In the genomic region with DNA sequence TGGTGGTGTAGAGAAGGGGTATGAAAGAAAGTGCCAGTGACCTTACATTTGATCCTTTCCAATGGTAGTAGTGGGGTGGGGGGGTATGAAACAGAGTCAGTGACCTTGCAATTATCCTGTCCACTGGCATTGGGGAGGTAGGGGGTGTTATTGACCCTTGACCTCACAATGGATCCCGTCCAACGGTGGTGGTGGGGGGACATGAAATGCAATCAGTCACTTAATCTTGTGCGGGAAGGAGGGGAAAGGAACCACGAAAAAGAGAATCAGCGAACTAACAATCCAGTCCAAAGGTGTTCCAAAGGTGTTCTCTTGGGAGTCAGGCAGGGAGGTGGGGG, we compare ENCODE assay signal across 8 cellular contexts. TPM values are rescaled to one million over a fixed set of nuclear protein-coding genes. Genes with fewer than 3 reads are reported as not detected.
DNase-seq lines count a peak whose midpoint lies in the region; ATAC-seq, FAIRE-seq and TF ChIP-seq lines count a peak whose summit lies in the region.

No MANE protein-coding gene starts in this region.

- H3K9ac ChIP-seq in K562 (ENCODE audit: insufficient read depth in 1 of 2, low read depth in 2 of 2, low read length in 2 of 2) (peak overlapping the region; percentile 41 to 87; a peak in 3 of 4 replicates), mesenchymal stem cell (ENCODE audit: low read length) (peak overlapping the region; percentile 84)

- in situ Hi-C loops in K562 (cut with MboI) = no loop called here

- no peak overlapping the region for H4K91ac ChIP-seq in mesenchymal stem cell (ENCODE audit: low read length)

- H3K23ac ChIP-seq in mesenchymal stem cell (ENCODE audit: low read length in 2 of 2) = no peak overlapping the region

- H2BK15ac ChIP-seq in mesenchymal stem cell (ENCODE audit: low read depth, poor library complexity, severe bottlenecking) = no peak overlapping the region

- intact Hi-C loops in K562 (cut with micrococcal nuclease) = no loop called here

- H3K4me3 ChIP-seq in K562 (peak overlapping the region; percentile 49), mesenchymal stem cell (ENCODE audit: insufficient read depth in 1 of 2, low read depth in 1 of 2, low read length in 2 of 2) (peak overlapping the region; percentile 69 to 79)

- ATAC-seq in K562 (no peak), HG02610 (IDR thresholded peaks at IDR 0.05; ENCODE audit: unreplicated experiment) (no peak), HG03280 (IDR thresholded peaks at IDR 0.05; ENCODE audit: unreplicated experiment) (no peak)

- no peak overlapping the region for H2BK120ac ChIP-seq in mesenchymal stem cell (ENCODE audit: low read depth, low read length)

- H3K27ac Mint-ChIP-seq in activated naive CD4-positive, alpha-beta T cell treated with anti-CD3 and anti-CD28 coated beads, Interleukin-2, amount 10 ng/mL, durations not matched to agents 7 days and 5 days = peak overlapping the region; percentile 87
- peak overlapping the region; percentile 89 for H3K27ac Mint-ChIP-seq in type B pancreatic cell

- H3K79me2 ChIP-seq in K562 (ENCODE audit: control insufficient read depth, insufficient read depth, low read length) = no peaks in the 10 kb centered on the region

- peaks cover 36% of the 10 kb centered on the region for H3K4me1 Mint-ChIP-seq in activated naive CD4-positive, alpha-beta T cell treated with anti-CD3 and anti-CD28 coated beads, Interleukin-2, amount 10 ng/mL, durations not matched to agents 7 days and 5 days
- peaks cover 31% of the 10 kb centered on the region for H3K4me1 Mint-ChIP-seq in type B pancreatic cell (ENCODE audit: unreplicated experiment)

- whole genome bisulfite sequencing in K562 (ENCODE audit: insufficient coverage, low coverage, missing lambda C conversion rate) = no CpG with 5 or more reads among the region's 5 CpGs
- WGBS in mesenchymal stem cell = 3% methylated on average over 5 of the region's 5 CpGs

- H2AFZ ChIP-seq in K562 (ENCODE audit: low read depth, low read length) = peak overlapping the region; percentile 93
- H2AFZ ChIP-seq in mesenchymal stem cell (ENCODE audit: low read depth, low read length) = no peak overlapping the region

- CTCF ChIA-PET in activated naive CD4-positive, alpha-beta T cell treated with anti-CD3 and anti-CD28 coated beads, Interleukin-2, amount 10 ng/mL, durations not matched to agents 7 days and 5 days (lab: Charles Lee) = interaction anchor here (1.3 kb wide), 1 partner anchor 35 kb away, joined by 7 read pairs; no protein-coding TSS in a partner anchor
- CTCF ChIA-PET in K562 (lab: Yijun Ruan, JAX; ENCODE audit: low intra/inter-chr PET ratio) = no interaction called here

- peak overlapping the region; percentile 17 for H4K8ac ChIP-seq in mesenchymal stem cell (ENCODE audit: low read length)

- TF ChIP-seq RAD21 in K562 (CRISPR knock-in tag; conservative IDR thresholded peaks at IDR 0.05 in 1 of 2, IDR thresholded peaks at IDR 0.05 in 1 of 2) = no peak

- H3K4me3 Mint-ChIP-seq in activated naive CD4-positive, alpha-beta T cell treated with anti-CD3 and anti-CD28 coated beads, Interleukin-2, amount 10 ng/mL, durations not matched to agents 7 days and 5 days = peak overlapping the region; percentile 75
- H3K4me3 Mint-ChIP-seq in type B pancreatic cell = peak overlapping the region; percentile 92

- H3K4me1 ChIP-seq in K562 (replicated peaks in 1 of 2; ENCODE audit: control insufficient read depth in 2 of 2, insufficient read depth in 2 of 2, low read length in 2 of 2) (peaks cover 0 to 13% of the 10 kb centered on the region in 2 experiments; a peak in 3 of 5 replicates), mesenchymal stem cell (ENCODE audit: control insufficient read depth, insufficient read depth, low read depth, low read length) (peaks cover 1% of the 10 kb centered on the region)

- H4K20me1 ChIP-seq in K562 (replicated peaks; ENCODE audit: control insufficient read depth, insufficient read depth, low read length) = no peaks in the 10 kb centered on the region

- no peak overlapping the region for H3K27ac ChIP-seq in K562 (ENCODE audit: extremely low read depth, low read depth, low read length)
- peak overlapping the region; percentile 29 for H3K27ac ChIP-seq in mesenchymal stem cell (ENCODE audit: low read length, poor library complexity, severe bottlenecking)

- H3K9me1 ChIP-seq in K562 (ENCODE audit: control insufficient read depth, insufficient read depth, low read length) = no peaks in the 10 kb centered on the region

- peak overlapping the region; percentile 72 for H3K4me2 ChIP-seq in K562 (ENCODE audit: insufficient read depth, low read length)
- peak overlapping the region; percentile 24 for H3K4me2 ChIP-seq in mesenchymal stem cell (ENCODE audit: low read length, poor library complexity, severe bottlenecking)

- H3K9me3 ChIP-seq in K562 (replicated peaks; ENCODE audit: control insufficient read depth, insufficient read depth, low read depth, low read length) (no peaks in the 10 kb centered on the region), mesenchymal stem cell (ENCODE audit: control insufficient read depth, low read length) (no peaks in the 10 kb centered on the region)

- peaks cover 10% of the 10 kb centered on the region for H3K36me3 Mint-ChIP-seq in activated naive CD4-positive, alpha-beta T cell treated with anti-CD3 and anti-CD28 coated beads, Interleukin-2, amount 10 ng/mL, durations not matched to agents 7 days and 5 days
- no peaks in the 10 kb centered on the region for H3K36me3 Mint-ChIP-seq in type B pancreatic cell

- no peak overlapping the region for H2BK12ac ChIP-seq in mesenchymal stem cell (ENCODE audit: low read length in 2 of 2)

- no TSS peak for BruUV-seq in K562 (replicated peaks; lab: Mats Ljungman, UMichigan)

- POLR2A ChIA-PET in K562 (lab: Yijun Ruan, JAX) = no interaction called here

- H2BK5ac ChIP-seq in mesenchymal stem cell (ENCODE audit: low read depth, low read length, poor library complexity, severe bottlenecking) = no peak overlapping the region

- no peak overlapping the region for H2AK5ac ChIP-seq in mesenchymal stem cell (ENCODE audit: low read length, severe bottlenecking)

- H3K27me3 Mint-ChIP-seq in activated naive CD4-positive, alpha-beta T cell treated with anti-CD3 and anti-CD28 coated beads, Interleukin-2, amount 10 ng/mL, durations not matched to agents 7 days and 5 days = no peaks in the 10 kb centered on the region
- no peaks in the 10 kb centered on the region for H3K27me3 Mint-ChIP-seq in type B pancreatic cell

- H3K79me1 ChIP-seq in mesenchymal stem cell (replicated peaks; ENCODE audit: low read length, poor library complexity, severe bottlenecking) = no peaks in the 10 kb centered on the region

- no peak overlapping the region for H3K14ac ChIP-seq in mesenchymal stem cell (ENCODE audit: low read length in 2 of 2)

- H3K27me3 ChIP-seq in K562 (ENCODE audit: control insufficient read depth in 2 of 2, insufficient read depth in 2 of 2, low read length in 2 of 2) (peaks cover 2 to 11% of the 10 kb centered on the region in 2 experiments; a peak in 2 of 5 replicates), mesenchymal stem cell (ENCODE audit: control insufficient read depth in 1 of 2, insufficient read depth in 1 of 2, low read length in 2 of 2) (peaks cover 0 to 4% of the 10 kb centered on the region in 2 experiments)

- H3K9me3 Mint-ChIP-seq in activated naive CD4-positive, alpha-beta T cell treated with anti-CD3 and anti-CD28 coated beads, Interleukin-2, amount 10 ng/mL, durations not matched to agents 7 days and 5 days = no peaks in the 10 kb centered on the region
- no peaks in the 10 kb centered on the region for H3K9me3 Mint-ChIP-seq in type B pancreatic cell

- no peak overlapping the region for H3K4ac ChIP-seq in mesenchymal stem cell (ENCODE audit: low read depth in 1 of 2, low read length in 2 of 2)

- peak overlapping the region in 1 of 2 experiments; percentile 52 for H3K18ac ChIP-seq in mesenchymal stem cell (ENCODE audit: low read depth in 1 of 2, low read length in 2 of 2)

- no peak for TF ChIP-seq EP300 in K562 (IDR thresholded peaks at IDR 0.05; ENCODE audit: low read length)

- no peak for FAIRE-seq in K562 (lab: Jason Lieb, UNC)

- no peak for TF ChIP-seq CTCF in K562 (IDR thresholded peaks at IDR 0.05 in 2 of 3, conservative IDR thresholded peaks at IDR 0.05 in 1 of 3; ENCODE audit: insufficient read depth in 2 of 3, low read depth in 1 of 3, low read length in 3 of 3)
- TF ChIP-seq CTCF in type B pancreatic cell (conservative IDR thresholded peaks at IDR 0.05) = no peak

- no peaks in the 10 kb centered on the region for H3K36me3 ChIP-seq in K562 (ENCODE audit: control insufficient read depth, insufficient read depth, low read length)
- H3K36me3 ChIP-seq in mesenchymal stem cell (ENCODE audit: control insufficient read depth in 1 of 2, insufficient read depth in 2 of 2, low read depth in 1 of 2, low read length in 2 of 2) = no peaks in the 10 kb centered on the region

- TF ChIP-seq POLR2A in K562 (conservative IDR thresholded peaks at IDR 0.05) = no peak

- DNase-seq in activated naive CD4-positive, alpha-beta T cell treated with anti-CD3 and anti-CD28 coated beads, Interleukin-2, amount 10 ng/mL, durations not matched to agents 7 days and 5 days = no peak
- no peak for DNase-seq in activated naive CD4-positive, alpha-beta T cell (lab: John Stamatoyannopoulos, UW)
- DNase-seq in K562 (ENCODE audit: extremely low read depth in 1 of 4, low spot score in 3 of 4) = no peak
- no peak for DNase-seq in mesenchymal stem cell
- DNase-seq in type B pancreatic cell (ENCODE audit: extremely low spot score, unreplicated experiment) = no peak
- DNase-seq in 8988T = no peak

TF ChIP-seq in K562, 482 proteins besides CTCF, POLR2A, EP300 and RAD21 (continues in another document):
- TF ChIP-seq KDM2B (CRISPR knock-in tag; IDR thresholded peaks at IDR 0.05) = no peak

RNA-seq across cellular contexts. Expression of a gene that starts 0.6 kb away (rescaled TPM):
- 0.39 and 2.7 TPM in 2 replicates for total RNA-seq in K562 (2011; cell fraction: chromatin; rRNA removed; ENCODE audit: low replicate concordance)
- total RNA-seq in K562 (2011; cell fraction: nucleolus; rRNA removed) = 0.39 and 1.0 TPM in 2 replicates
- 0.61 and 0.81 TPM in 2 replicates for total RNA-seq in K562 (2011; cell fraction: nucleoplasm; rRNA removed)
- total RNA-seq in K562 (2014; rRNA removed) = 0.69 and 0.95 TPM in 2 replicates
- 0.95 and 1.2 TPM in 2 replicates for total RNA-seq in K562 (2014; rRNA removed; fragmentation: Illumina TruSeq; extraction: Trizol)
- total RNA-seq in K562 (2015; rRNA removed; fragmentation: Illumina TruSeq; extraction: Trizol) = 0.72 and 0.91 TPM in 2 replicates
- total RNA-seq in K562 (2021) = 1.0 TPM in 2 replicates
- polyA plus RNA-seq in K562 (2011; rRNA removed) = 1.6 and 4.9 TPM in 2 replicates
- polyA plus RNA-seq in K562 (2011; cell fraction: cytosol; rRNA removed) = 1.2 and 1.8 TPM in 2 replicates
- polyA plus RNA-seq in K562 (2011; cell fraction: nucleus; rRNA removed) = 0.79 and 1.00 TPM in 2 replicates
- polyA plus RNA-seq in K562 (2012) = 1.2 and 1.4 TPM in 2 replicates
- polyA plus RNA-seq in K562 (2014; fragmentation: Illumina TruSeq; extraction: Trizol) = 0.79 and 1.3 TPM in 2 replicates
- polyA plus RNA-seq in K562 (2014; fragmentation: Nextera tagmentation; extraction: Ambion mirVana) = under 1 TPM; 0.20 to 0.29 TPM
- 1.1 and 1.4 TPM in 2 replicates for polyA plus RNA-seq in K562 (2014; rRNA removed)
- polyA minus RNA-seq in K562 (2011; rRNA and poly(A)+ RNA removed) = 1.4 and 4.2 TPM in 2 replicates
- polyA minus RNA-seq in K562 (2011; cell fraction: cytosol; rRNA and poly(A)+ RNA removed) = 1.2 and 1.5 TPM in 2 replicates
- 0.22 and 0.54 TPM in 2 replicates for polyA minus RNA-seq in K562 (2011; cell fraction: nucleus; rRNA and poly(A)+ RNA removed)
- 2.3 TPM for polyA plus RNA-seq in mesenchymal stem cell (2013, experiment 1 of 2)
- 2.1 TPM for polyA plus RNA-seq in mesenchymal stem cell (2013, experiment 2 of 2)
- total RNA-seq in type B pancreatic cell (ENCODE audit: low replicate concordance) = 25.5 and 30.4 TPM in 2 replicates
